In the genomic region with DNA sequence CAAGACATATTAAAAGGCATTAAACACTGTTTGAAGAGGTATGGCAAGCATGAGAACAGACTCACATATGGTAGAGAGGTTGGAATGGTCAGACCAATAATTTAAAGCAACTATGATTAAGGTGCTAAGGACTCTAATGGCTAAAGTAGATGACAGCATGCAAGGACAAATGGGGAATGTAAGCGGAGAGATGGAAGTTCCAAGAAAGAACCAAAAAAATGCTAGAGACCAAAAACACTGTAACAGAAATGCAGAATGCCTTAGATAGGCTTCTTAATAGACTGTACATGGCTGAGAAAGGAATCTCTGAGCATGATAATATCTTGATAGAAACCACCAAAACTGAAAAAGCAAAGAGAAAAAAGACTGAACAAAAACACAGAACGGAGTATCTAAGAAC, we compare ENCODE assay signal across 1 cellular context.
TF ChIP-seq lines count a peak whose summit lies in the region.

No MANE protein-coding gene starts in this region.

TF ChIP-seq in HepG2, 621 proteins besides CTCF, POLR2A, EP300 and RAD21 (continued from another document):
- TF ChIP-seq, protein P1, sequence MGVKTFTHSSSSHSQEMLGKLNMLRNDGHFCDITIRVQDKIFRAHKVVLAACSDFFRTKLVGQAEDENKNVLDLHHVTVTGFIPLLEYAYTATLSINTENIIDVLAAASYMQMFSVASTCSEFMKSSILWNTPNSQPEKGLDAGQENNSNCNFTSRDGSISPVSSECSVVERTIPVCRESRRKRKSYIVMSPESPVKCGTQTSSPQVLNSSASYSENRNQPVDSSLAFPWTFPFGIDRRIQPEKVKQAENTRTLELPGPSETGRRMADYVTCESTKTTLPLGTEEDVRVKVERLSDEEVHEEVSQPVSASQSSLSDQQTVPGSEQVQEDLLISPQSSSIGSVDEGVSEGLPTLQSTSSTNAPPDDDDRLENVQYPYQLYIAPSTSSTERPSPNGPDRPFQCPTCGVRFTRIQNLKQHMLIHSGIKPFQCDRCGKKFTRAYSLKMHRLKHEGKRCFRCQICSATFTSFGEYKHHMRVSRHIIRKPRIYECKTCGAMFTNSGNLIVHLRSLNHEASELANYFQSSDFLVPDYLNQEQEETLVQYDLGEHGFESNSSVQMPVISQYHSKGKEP (CRISPR knock-in tag; IDR thresholded peaks at IDR 0.05) = no peak
- TF ChIP-seq CC2D1A (CRISPR knock-in tag; IDR thresholded peaks at IDR 0.05) = no peak
- TF ChIP-seq, protein P2, sequence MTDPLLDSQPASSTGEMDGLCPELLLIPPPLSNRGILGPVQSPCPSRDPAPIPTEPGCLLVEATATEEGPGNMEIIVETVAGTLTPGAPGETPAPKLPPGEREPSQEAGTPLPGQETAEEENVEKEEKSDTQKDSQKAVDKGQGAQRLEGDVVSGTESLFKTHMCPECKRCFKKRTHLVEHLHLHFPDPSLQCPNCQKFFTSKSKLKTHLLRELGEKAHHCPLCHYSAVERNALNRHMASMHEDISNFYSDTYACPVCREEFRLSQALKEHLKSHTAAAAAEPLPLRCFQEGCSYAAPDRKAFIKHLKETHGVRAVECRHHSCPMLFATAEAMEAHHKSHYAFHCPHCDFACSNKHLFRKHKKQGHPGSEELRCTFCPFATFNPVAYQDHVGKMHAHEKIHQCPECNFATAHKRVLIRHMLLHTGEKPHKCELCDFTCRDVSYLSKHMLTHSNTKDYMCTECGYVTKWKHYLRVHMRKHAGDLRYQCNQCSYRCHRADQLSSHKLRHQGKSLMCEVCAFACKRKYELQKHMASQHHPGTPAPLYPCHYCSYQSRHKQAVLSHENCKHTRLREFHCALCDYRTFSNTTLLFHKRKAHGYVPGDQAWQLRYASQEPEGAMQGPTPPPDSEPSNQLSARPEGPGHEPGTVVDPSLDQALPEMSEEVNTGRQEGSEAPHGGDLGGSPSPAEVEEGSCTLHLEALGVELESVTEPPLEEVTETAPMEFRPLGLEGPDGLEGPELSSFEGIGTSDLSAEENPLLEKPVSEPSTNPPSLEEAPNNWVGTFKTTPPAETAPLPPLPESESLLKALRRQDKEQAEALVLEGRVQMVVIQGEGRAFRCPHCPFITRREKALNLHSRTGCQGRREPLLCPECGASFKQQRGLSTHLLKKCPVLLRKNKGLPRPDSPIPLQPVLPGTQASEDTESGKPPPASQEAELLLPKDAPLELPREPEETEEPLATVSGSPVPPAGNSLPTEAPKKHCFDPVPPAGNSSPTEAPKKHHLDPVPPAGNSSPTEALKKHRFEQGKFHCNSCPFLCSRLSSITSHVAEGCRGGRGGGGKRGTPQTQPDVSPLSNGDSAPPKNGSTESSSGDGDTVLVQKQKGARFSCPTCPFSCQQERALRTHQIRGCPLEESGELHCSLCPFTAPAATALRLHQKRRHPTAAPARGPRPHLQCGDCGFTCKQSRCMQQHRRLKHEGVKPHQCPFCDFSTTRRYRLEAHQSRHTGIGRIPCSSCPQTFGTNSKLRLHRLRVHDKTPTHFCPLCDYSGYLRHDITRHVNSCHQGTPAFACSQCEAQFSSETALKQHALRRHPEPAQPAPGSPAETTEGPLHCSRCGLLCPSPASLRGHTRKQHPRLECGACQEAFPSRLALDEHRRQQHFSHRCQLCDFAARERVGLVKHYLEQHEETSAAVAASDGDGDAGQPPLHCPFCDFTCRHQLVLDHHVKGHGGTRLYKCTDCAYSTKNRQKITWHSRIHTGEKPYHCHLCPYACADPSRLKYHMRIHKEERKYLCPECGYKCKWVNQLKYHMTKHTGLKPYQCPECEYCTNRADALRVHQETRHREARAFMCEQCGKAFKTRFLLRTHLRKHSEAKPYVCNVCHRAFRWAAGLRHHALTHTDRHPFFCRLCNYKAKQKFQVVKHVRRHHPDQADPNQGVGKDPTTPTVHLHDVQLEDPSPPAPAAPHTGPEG (CRISPR knock-in tag; IDR thresholded peaks at IDR 0.05) = no peak
- TF ChIP-seq HIVEP1 (CRISPR knock-in tag; IDR thresholded peaks at IDR 0.05) = no peak
- TF ChIP-seq, protein P3, sequence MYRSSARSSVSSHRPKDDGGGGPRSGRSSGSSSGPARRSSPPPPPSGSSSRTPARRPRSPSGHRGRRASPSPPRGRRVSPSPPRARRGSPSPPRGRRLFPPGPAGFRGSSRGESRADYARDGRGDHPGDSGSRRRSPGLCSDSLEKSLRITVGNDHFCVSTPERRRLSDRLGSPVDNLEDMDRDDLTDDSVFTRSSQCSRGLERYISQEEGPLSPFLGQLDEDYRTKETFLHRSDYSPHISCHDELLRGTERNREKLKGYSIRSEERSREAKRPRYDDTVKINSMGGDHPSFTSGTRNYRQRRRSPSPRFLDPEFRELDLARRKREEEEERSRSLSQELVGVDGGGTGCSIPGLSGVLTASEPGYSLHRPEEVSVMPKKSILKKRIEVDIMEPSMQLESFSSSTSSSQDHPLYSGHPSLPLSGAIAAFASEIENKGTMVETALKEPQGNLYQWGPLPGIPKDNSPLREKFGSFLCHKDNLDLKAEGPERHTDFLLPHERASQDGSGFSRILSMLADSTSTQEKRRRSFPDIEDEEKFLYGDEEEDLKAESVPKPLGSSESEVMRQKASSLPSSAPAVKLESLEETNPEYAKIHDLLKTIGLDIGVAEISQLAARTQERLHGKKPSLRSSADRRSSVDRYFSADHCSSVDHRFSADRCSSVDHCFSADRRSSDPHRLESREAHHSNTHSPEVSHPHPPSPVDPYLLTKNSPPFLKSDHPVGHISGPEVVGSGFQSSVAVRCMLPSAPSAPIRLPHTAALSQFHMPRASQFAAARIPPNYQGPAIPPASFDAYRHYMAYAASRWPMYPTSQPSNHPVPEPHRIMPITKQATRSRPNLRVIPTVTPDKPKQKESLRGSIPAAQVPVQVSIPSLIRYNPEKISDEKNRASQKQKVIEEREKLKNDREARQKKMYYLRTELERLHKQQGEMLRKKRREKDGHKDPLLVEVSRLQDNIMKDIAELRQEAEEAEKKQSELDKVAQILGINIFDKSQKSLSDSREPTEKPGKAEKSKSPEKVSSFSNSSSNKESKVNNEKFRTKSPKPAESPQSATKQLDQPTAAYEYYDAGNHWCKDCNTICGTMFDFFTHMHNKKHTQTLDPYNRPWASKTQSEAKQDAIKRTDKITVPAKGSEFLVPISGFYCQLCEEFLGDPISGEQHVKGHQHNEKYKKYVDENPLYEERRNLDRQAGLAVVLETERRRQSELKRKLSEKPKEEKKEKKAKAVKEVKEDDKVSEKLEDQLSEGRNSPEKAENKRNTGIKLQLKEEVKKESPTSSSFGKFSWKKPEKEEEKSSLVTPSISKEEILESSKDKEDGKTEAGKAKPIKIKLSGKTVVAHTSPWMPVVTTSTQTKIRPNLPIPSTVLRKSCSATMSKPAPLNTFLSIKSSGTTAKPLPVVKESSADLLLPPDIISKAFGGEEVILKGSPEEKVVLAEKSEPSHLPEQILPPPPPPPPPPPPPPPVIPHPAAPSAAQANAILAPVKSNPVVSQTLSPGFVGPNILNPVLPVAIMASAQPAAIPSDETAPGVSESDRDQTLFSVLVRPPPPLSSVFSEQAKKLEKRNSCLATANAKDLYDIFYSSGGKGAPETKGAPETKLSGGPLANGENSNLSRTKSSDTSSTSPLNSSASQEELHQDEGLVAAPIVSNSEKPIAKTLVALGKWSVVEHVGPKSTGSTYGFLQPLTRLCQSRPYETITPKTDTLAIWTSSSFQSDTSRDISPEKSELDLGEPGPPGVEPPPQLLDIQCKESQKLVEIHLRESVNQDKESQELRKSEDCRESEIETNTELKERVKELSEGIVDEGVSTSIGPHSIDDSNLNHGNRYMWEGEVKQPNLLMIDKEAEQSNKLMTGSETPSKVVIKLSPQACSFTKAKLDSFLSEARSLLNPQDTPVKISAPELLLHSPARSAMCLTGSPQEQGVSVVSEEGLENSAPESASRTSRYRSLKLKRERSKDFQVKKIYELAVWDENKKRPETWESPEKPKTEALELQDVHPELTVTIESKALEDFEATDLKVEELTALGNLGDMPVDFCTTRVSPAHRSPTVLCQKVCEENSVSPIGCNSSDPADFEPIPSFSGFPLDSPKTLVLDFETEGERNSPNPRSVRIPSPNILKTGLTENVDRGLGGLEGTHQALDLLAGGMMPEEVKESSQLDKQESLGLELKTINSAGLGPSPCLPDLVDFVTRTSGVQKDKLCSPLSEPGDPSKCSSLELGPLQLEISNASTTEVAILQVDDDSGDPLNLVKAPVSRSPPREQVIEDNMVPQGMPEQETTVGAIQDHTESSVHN (CRISPR knock-in tag; IDR thresholded peaks at IDR 0.05) = no peak
